25 cellular contexts compared by ENCODE assay signal in genomic region chr7:21642422-21642821, GRCh38.
DNase-seq lines count a peak whose midpoint lies in the region; ATAC-seq and TF ChIP-seq lines count a peak whose summit lies in the region.
"Had no signal": no experiment of that assay in that cellular context is flagged by ENCODE, and none has a peak within 500 bp of the region (broad histone marks: within the 10 kb centered on the region; RNA-seq: fewer than 3 reads in every experiment).

No MANE protein-coding gene starts in this region.

- TF ChIP-seq CTCF in fibroblast of the aortic adventitia (IDR thresholded peaks at IDR 0.05; ENCODE audit: insufficient read depth, low read length) (no peak), neural crest cell (conservative IDR thresholded peaks at IDR 0.05) (no peak)

- H3K4me3 ChIP-seq in NT2/D1 (ENCODE audit: insufficient read length, low read depth), result no peak overlapping the region
- H3K4me3 ChIP-seq in fibroblast of the aortic adventitia (ENCODE audit: low read depth, low read length), result no peak overlapping the region
- H3K4me3 ChIP-seq: left lung, mucosa of descending colon had no signal

- H3K27me3 Mint-ChIP-seq in neural crest cell (ENCODE audit: low read depth), result peaks cover 9% of the 10 kb centered on the region

- H3K27ac Mint-ChIP-seq in neural crest cell (ENCODE audit: unreplicated experiment), result peak overlapping the region; percentile 52
- H3K27ac Mint-ChIP-seq: activated CD8-positive, alpha-beta T cell treated with anti-CD3 and anti-CD28 coated beads for 36 hours; activated naive CD4-positive, alpha-beta T cell treated with anti-CD3 and anti-CD28 coated beads, Interleukin-2, amount 10 ng/mL, durations not matched to agents 7 days and 5 days; HFFc6; IgD-negative memory B cell; T-helper 17 cell had no signal

- no peaks in the 10 kb centered on the region for H3K36me3 ChIP-seq in NT2/D1 (ENCODE audit: insufficient read depth, insufficient read length, low read length)
- H3K36me3 ChIP-seq: left lung had no signal

- peaks cover 12% of the 10 kb centered on the region for H3K36me3 Mint-ChIP-seq in neural crest cell (ENCODE audit: low read depth)
- H3K36me3 Mint-ChIP-seq: activated naive CD4-positive, alpha-beta T cell treated with anti-CD3 and anti-CD28 coated beads, Interleukin-2, amount 10 ng/mL, durations not matched to agents 7 days and 5 days; IgD-negative memory B cell had no signal

- H3K27me3 ChIP-seq in NT2/D1 (ENCODE audit: insufficient read depth, insufficient read length), result no peaks in the 10 kb centered on the region
- H3K27me3 ChIP-seq: left lung had no signal

- H3K4me1 Mint-ChIP-seq in neural crest cell, result peaks cover 15% of the 10 kb centered on the region
- H3K4me1 Mint-ChIP-seq: activated naive CD4-positive, alpha-beta T cell treated with anti-CD3 and anti-CD28 coated beads, Interleukin-2, amount 10 ng/mL, durations not matched to agents 7 days and 5 days; IgD-negative memory B cell; T-helper 17 cell had no signal

- H3K9me3 Mint-ChIP-seq in neural crest cell, result peaks cover 9% of the 10 kb centered on the region
- H3K9me3 Mint-ChIP-seq: activated CD8-positive, alpha-beta T cell treated with anti-CD3 and anti-CD28 coated beads for 36 hours; activated naive CD4-positive, alpha-beta T cell treated with anti-CD3 and anti-CD28 coated beads, Interleukin-2, amount 10 ng/mL, durations not matched to agents 7 days and 5 days; activated T-cell treated with anti-CD3 and anti-CD28 coated beads, Interleukin-2, amount 50 U/mL, for 4 hours had no signal

- no peak for ATAC-seq in GM21529 (IDR thresholded peaks at IDR 0.05; ENCODE audit: unreplicated experiment)
- no peak for ATAC-seq in GM21576 (IDR thresholded peaks at IDR 0.05; ENCODE audit: unreplicated experiment)
- ATAC-seq in HG03439 (IDR thresholded peaks at IDR 0.05; ENCODE audit: unreplicated experiment), result no peak
- ATAC-seq: activated CD8-positive, alpha-beta T cell treated with anti-CD3 and anti-CD28 coated beads for 36 hours; activated T-cell treated with anti-CD3 and anti-CD28 coated beads, Interleukin-2, amount 50 U/mL, for 4 hours; esophagus mucosa; left lung; mucosa of descending colon; T-helper 17 cell had no signal

- H3K4me3 Mint-ChIP-seq in neural crest cell, result no peak overlapping the region
- H3K4me3 Mint-ChIP-seq: activated CD8-positive, alpha-beta T cell treated with anti-CD3 and anti-CD28 coated beads for 36 hours; activated naive CD4-positive, alpha-beta T cell treated with anti-CD3 and anti-CD28 coated beads, Interleukin-2, amount 10 ng/mL, durations not matched to agents 7 days and 5 days; activated T-cell treated with anti-CD3 and anti-CD28 coated beads, Interleukin-2, amount 50 U/mL, for 4 hours; HFFc6; IgD-negative memory B cell; T-helper 17 cell had no signal

- no peaks in the 10 kb centered on the region for H3K4me1 ChIP-seq in NT2/D1 (ENCODE audit: insufficient read depth, insufficient read length)
- H3K4me1 ChIP-seq: left lung had no signal

- H3K9ac ChIP-seq in NT2/D1 (ENCODE audit: insufficient read length, low read depth), result no peak overlapping the region

- DNase-seq in ELF-1 (ENCODE audit: low read depth, low spot score) (peak; percentile 69), NT2/D1 (ENCODE audit: low read depth, low spot score) (peak; percentile 22), fibroblast of the aortic adventitia (ENCODE audit: low read depth) (peak; percentile 13), neural crest cell (ENCODE audit: low read depth, low spot score) (no peak)
- no peak for DNase-seq in activated CD8-positive, alpha-beta memory T cell treated with anti-CD3 and anti-CD28 coated beads, Interleukin-2, amount 50 U/mL, for 4 hours
- DNase-seq: ACHN; activated CD8-positive, alpha-beta T cell treated with anti-CD3 and anti-CD28 coated beads for 36 hours; activated naive CD4-positive, alpha-beta T cell treated with anti-CD3 and anti-CD28 coated beads, Interleukin-2, amount 10 ng/mL, durations not matched to agents 7 days and 5 days; activated T-cell treated with anti-CD3 and anti-CD28 coated beads, Interleukin-2, amount 50 U/mL, for 4 hours; anterior cingulate cortex; C1 segment of cervical spinal cord; cerebellar nuclear complex; effector CD8-positive, alpha-beta T cell; HFFc6; left lung; mucosa of descending colon; NCI-H187; NCI-H2227 treated with DMSO at 0.1 percent for 48 hours; stimulated activated CD8-positive, alpha-beta memory T cell treated with anti-CD3 and anti-CD28 coated beads, Interleukin-4, amount 100 ng/mL, for 48 hours; T-helper 17 cell had no signal

- H3K9me3 ChIP-seq in NT2/D1 (ENCODE audit: insufficient read depth, low read length), result no peaks in the 10 kb centered on the region
- H3K9me3 ChIP-seq: mucosa of descending colon had no signal

Comparison
In these comparisons a context has a peak if more than half of its experiments do, and no peak if none do; other contexts are left out.
1. DNase-seq: peak in ELF-1 (single experiment), NT2/D1 (single experiment) and fibroblast of the aortic adventitia (single experiment); none in neural crest cell (single experiment) and activated CD8-positive, alpha-beta memory T cell treated with anti-CD3 and anti-CD28 coated beads, Interleukin-2, amount 50 U/mL, for 4 hours (single experiment).